In the genomic region with DNA sequence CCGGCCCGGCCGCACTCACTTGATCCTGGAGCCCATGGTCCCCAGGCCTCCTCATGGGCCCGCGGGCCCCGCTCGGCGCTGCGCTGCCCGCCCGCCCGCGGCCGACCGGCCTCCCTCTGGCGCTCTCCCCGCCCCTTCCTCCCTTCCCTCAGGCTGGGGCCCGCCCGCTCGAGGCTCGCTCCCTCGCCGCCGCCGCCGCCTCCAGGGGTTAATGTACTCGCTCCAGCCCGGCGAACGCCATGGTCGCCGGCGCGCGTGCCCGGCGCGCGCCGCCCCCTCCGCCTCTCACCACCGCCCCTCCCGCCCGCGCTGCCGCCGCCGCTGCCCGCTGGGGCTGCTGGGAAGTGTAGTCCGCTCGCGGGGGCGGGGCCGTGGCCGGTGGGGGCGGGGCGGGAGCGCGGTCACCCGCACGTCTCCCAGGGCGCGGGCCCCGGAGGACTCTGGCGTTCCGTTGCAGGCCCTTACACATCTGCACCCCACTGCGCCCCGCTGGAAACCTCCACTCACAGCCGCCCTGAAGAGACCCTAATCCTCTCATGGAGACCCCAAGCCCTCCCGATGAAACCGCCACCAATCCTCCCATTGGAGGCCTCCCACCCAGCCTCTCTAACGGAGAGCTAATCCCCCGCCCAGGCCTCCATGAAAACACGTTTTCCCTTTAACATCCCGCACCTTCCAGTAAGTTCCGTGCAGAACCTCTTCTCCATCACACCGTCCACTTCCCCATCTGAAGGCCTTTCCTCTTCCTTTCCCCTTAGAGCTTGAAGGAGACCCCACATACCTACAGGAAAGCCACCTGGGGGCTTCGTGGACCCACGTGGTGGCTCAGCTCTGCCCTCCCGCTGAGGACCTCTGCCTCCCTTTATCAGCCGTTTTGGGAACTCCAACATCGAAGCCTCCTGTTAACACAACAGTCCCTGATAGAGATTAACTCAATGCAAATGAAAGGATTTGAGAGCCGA, we compare ENCODE assay signal across 1 cellular context.
TF ChIP-seq lines count a peak whose summit lies in the region.

TSS of gene DENND1A (minus strand) at position 257 of the 962 bp plus-strand sequence. CDS start at position 36, 221 bp downstream.

TF ChIP-seq in K562, 482 proteins besides CTCF, POLR2A, EP300 and RAD21 (continued from another document and continues in another):
- TF ChIP-seq, protein P1, sequence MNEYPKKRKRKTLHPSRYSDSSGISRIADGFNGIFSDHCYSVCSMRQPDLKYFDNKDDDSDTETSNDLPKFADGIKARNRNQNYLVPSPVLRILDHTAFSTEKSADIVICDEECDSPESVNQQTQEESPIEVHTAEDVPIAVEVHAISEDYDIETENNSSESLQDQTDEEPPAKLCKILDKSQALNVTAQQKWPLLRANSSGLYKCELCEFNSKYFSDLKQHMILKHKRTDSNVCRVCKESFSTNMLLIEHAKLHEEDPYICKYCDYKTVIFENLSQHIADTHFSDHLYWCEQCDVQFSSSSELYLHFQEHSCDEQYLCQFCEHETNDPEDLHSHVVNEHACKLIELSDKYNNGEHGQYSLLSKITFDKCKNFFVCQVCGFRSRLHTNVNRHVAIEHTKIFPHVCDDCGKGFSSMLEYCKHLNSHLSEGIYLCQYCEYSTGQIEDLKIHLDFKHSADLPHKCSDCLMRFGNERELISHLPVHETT (CRISPR knock-in tag; conservative IDR thresholded peaks at IDR 0.05 in 1 of 2, IDR thresholded peaks at IDR 0.05 in 1 of 2): peak in 1 of 2 experiments; percentile 55; a peak in 1 of 4 replicates
- TF ChIP-seq L3MBTL2 (IDR thresholded peaks at IDR 0.05) (peak; percentile 81), NRF1 (conservative IDR thresholded peaks at IDR 0.05 in 1 of 2, IDR thresholded peaks at IDR 0.05 in 1 of 2) (peak in 1 of 2 experiments; percentile 60; a peak in 2 of 4 replicates), CBFB (CRISPR knock-in tag; IDR thresholded peaks at IDR 0.05) (no peak), ZNF311 (CRISPR knock-in tag; IDR thresholded peaks at IDR 0.05) (no peak), HDGF (IDR thresholded peaks at IDR 0.05) (peak; percentile 65; the same call in 1 of the 2 replicates), HMG20B (CRISPR knock-in tag; IDR thresholded peaks at IDR 0.05) (no peak), SMAD2 (IDR thresholded peaks at IDR 0.05; ENCODE audit: low read depth, low read length) (no peak), PKNOX1 (IDR thresholded peaks at IDR 0.05) (no peak), ETV5 (CRISPR knock-in tag; IDR thresholded peaks at IDR 0.05; ENCODE audit: low read depth) (no peak), POLR2B (IDR thresholded peaks at IDR 0.05; ENCODE audit: low read depth, partially characterized antibody) (no peak), POLR2AphosphoS5 (IDR thresholded peaks at IDR 0.05; ENCODE audit: control insufficient read depth, insufficient read depth, low read depth, low read length) (peak; percentile 45; the same call in 1 of the 2 replicates), CUX1 (CRISPR knock-in tag; IDR thresholded peaks at IDR 0.05) (no peak), ATF3 (IDR thresholded peaks at IDR 0.05) (no peak), ATF3 (CRISPR knock-in tag; conservative IDR thresholded peaks at IDR 0.05) (no peak), JUNB (CRISPR knock-in tag; conservative IDR thresholded peaks at IDR 0.05) (no peak), ZNF696 (CRISPR knock-in tag; conservative IDR thresholded peaks at IDR 0.05) (no peak), NR4A1 (CRISPR knock-in tag; IDR thresholded peaks at IDR 0.05) (no peak), NR4A1 (tag; IDR thresholded peaks at IDR 0.05) (no peak), U2AF2 (optimal IDR thresholded peaks at IDR 0.05; ENCODE audit: low read depth, low read length) (no peak), ZNF23 (CRISPR knock-in tag; IDR thresholded peaks at IDR 0.05) (no peak), CSDE1 (IDR thresholded peaks at IDR 0.05) (no peak), ESRRB (CRISPR knock-in tag; IDR thresholded peaks at IDR 0.05; ENCODE audit: borderline replicate concordance) (no peak), ARID3B (CRISPR knock-in tag; IDR thresholded peaks at IDR 0.05; ENCODE audit: borderline replicate concordance) (no peak), GTF2E2 (tag; IDR thresholded peaks at IDR 0.05) (no peak), YY1 (IDR thresholded peaks at IDR 0.05; ENCODE audit: borderline replicate concordance in 1 of 3, control insufficient read depth in 1 of 3, extremely low read depth in 1 of 3, insufficient read depth in 3 of 3, insufficient read length in 1 of 3, insufficient replicate concordance in 2 of 3, low read depth in 1 of 3, low read length in 2 of 3) (peak; percentile 35 to 86 (median 84)), MCM5 (IDR thresholded peaks at IDR 0.05; ENCODE audit: low read depth) (no peak), POLR3G (IDR thresholded peaks at IDR 0.05; ENCODE audit: extremely low read depth, insufficient read length, insufficient replicate concordance) (no peak), TBP (optimal IDR thresholded peaks at IDR 0.05; ENCODE audit: low read depth, low read length) (peak; percentile 66), SPI1 (IDR thresholded peaks at IDR 0.05; ENCODE audit: borderline replicate concordance, low read depth, low read length) (0 out of 2 replicates have a peak, but pooled peaks have one; percentile 9), XRCC4 (IDR thresholded peaks at IDR 0.05; ENCODE audit: extremely low read depth, insufficient read depth, insufficient read length) (no peak), ZFX (CRISPR knock-in tag; IDR thresholded peaks at IDR 0.05) (peak; percentile 64), NFE2L1 (tag; IDR thresholded peaks at IDR 0.05; ENCODE audit: borderline replicate concordance, low read depth) (no peak), ZFP91 (CRISPR knock-in tag; IDR thresholded peaks at IDR 0.05) (no peak), SAFB2 (IDR thresholded peaks at IDR 0.05; ENCODE audit: borderline replicate concordance, low read depth, low read length, severe bottlenecking) (no peak), SP2 (IDR thresholded peaks at IDR 0.05; ENCODE audit: extremely low read depth, low read depth, low read length, poor library complexity, severe bottlenecking) (no peak)
- TF ChIP-seq, protein P2, sequence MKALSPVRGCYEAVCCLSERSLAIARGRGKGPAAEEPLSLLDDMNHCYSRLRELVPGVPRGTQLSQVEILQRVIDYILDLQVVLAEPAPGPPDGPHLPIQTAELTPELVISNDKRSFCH (CRISPR knock-in tag; IDR thresholded peaks at IDR 0.05): no peak
- TF ChIP-seq, protein P2 (tag; IDR thresholded peaks at IDR 0.05): no peak
- TF ChIP-seq, protein P3, sequence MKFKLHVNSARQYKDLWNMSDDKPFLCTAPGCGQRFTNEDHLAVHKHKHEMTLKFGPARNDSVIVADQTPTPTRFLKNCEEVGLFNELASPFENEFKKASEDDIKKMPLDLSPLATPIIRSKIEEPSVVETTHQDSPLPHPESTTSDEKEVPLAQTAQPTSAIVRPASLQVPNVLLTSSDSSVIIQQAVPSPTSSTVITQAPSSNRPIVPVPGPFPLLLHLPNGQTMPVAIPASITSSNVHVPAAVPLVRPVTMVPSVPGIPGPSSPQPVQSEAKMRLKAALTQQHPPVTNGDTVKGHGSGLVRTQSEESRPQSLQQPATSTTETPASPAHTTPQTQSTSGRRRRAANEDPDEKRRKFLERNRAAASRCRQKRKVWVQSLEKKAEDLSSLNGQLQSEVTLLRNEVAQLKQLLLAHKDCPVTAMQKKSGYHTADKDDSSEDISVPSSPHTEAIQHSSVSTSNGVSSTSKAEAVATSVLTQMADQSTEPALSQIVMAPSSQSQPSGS (CRISPR knock-in tag; IDR thresholded peaks at IDR 0.05): no peak
- TF ChIP-seq, protein P4, sequence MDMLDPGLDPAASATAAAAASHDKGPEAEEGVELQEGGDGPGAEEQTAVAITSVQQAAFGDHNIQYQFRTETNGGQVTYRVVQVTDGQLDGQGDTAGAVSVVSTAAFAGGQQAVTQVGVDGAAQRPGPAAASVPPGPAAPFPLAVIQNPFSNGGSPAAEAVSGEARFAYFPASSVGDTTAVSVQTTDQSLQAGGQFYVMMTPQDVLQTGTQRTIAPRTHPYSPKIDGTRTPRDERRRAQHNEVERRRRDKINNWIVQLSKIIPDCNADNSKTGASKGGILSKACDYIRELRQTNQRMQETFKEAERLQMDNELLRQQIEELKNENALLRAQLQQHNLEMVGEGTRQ (CRISPR knock-in tag; IDR thresholded peaks at IDR 0.05): 0 out of 2 replicates have a peak, but pooled peaks have one; percentile 14
- TF ChIP-seq, protein P5, sequence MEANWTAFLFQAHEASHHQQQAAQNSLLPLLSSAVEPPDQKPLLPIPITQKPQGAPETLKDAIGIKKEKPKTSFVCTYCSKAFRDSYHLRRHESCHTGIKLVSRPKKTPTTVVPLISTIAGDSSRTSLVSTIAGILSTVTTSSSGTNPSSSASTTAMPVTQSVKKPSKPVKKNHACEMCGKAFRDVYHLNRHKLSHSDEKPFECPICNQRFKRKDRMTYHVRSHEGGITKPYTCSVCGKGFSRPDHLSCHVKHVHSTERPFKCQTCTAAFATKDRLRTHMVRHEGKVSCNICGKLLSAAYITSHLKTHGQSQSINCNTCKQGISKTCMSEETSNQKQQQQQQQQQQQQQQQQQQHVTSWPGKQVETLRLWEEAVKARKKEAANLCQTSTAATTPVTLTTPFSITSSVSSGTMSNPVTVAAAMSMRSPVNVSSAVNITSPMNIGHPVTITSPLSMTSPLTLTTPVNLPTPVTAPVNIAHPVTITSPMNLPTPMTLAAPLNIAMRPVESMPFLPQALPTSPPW (CRISPR knock-in tag; IDR thresholded peaks at IDR 0.05): peak; percentile 98
